11 cellular contexts compared by ENCODE assay signal in the genomic region with DNA sequence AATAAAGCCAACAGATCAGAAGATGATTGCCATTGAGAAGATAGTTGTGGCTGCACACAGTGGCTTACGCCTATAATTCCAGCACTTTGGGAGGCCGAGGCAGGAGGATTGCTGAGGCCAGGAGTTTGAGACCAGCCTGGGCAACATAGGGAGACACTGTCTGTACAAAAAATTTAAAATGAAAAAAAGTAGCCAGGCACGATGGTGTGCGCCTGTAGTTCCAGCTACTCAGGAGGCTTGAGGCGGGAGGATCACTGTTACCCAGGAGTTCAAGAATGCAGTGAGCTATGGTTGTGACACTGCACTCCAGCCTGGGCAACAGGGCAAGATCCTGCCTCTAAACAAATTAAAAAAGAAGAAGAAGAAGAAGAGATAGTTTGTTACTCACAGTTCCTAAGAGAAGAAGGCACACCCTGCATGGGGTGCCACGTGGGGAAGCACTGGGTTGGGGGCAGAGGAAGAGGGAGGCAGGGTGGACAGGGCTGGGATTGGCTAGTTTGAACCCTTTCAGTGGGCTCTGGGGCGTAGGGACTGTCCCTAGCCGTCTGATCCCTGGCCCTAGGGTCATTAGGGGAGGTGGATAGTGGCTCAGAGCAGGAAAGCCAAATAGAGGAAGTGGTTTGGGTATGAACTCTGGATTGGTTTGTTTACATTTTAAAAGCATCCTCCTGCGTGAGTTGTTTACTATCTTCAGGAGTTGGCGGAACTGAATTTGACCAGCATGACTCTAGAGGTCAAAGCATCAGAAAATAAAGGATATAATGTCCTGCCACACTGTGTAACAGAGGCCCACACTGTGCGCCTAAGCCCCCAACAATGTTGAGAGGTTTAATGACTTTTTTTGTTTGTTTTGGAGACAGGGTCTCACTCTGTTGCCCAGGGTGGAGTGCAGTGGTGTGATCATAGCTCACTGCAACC.
DNase-seq lines count a peak whose midpoint lies in the region; ATAC-seq and TF ChIP-seq lines count a peak whose summit lies in the region.
"Had no signal": no experiment of that assay in that cellular context is flagged by ENCODE, and none has a peak within 500 bp of the region (broad histone marks: within the 10 kb centered on the region; RNA-seq: fewer than 3 reads in every experiment).

No MANE protein-coding gene starts in this region.

- no peaks in the 10 kb centered on the region for H3K79me2 ChIP-seq in DND-41 (ENCODE audit: insufficient read depth, low read length)

- no peak overlapping the region for H3K9ac ChIP-seq in DND-41 (ENCODE audit: low read depth, low read length)

- H3K36me3 ChIP-seq in DND-41 (ENCODE audit: insufficient read depth, low read length) (no peaks in the 10 kb centered on the region), mucosa of descending colon (ENCODE audit: low read depth) (no peaks in the 10 kb centered on the region), BE2C (no peaks in the 10 kb centered on the region)
- H3K36me3 ChIP-seq: gastrocnemius medialis had no signal

- intact Hi-C loops in mucosa of descending colon (cut with DNase I, micrococcal nuclease) (no loop called here), left ventricle myocardium superior (cut with micrococcal nuclease) (no loop called here)

- H3K4me3 Mint-ChIP-seq in T-cell: no peak overlapping the region

- peaks cover 0 to 14% (median 8%) of the 10 kb centered on the region in 3 donors for H3K4me1 Mint-ChIP-seq in T-cell

- H4K20me1 ChIP-seq in DND-41 (ENCODE audit: insufficient read depth, low read length): no peaks in the 10 kb centered on the region; the same call in 1 of the 2 replicates

- H3K4me1 ChIP-seq in DND-41 (ENCODE audit: insufficient read depth, low read length): no peaks in the 10 kb centered on the region
- no peaks in the 10 kb centered on the region for H3K4me1 ChIP-seq in mucosa of descending colon (ENCODE audit: low read depth)
- H3K4me1 ChIP-seq in BE2C: peaks cover 4% of the 10 kb centered on the region
- H3K4me1 ChIP-seq: gastrocnemius medialis had no signal

- POLR2A ChIA-PET in T-cell (lab: Charles Lee): no interaction called here

- H2AFZ ChIP-seq in DND-41 (ENCODE audit: low read depth, low read length): no peak overlapping the region

- no peak overlapping the region for H3K27ac ChIP-seq in DND-41 (ENCODE audit: low read length)
- H3K27ac ChIP-seq: gastrocnemius medialis had no signal

- no peaks in the 10 kb centered on the region for H3K36me3 Mint-ChIP-seq in T-cell

- no peak overlapping the region for H3K4me2 ChIP-seq in DND-41 (ENCODE audit: insufficient read depth, low read length)

- CTCF ChIA-PET in T-cell (lab: Charles Lee): interaction anchor here in 1 of 2 donors (0.5 kb wide), 1 partner anchor 714 kb away, joined by 3 read pairs; no protein-coding TSS in a partner anchor

- TF ChIP-seq CTCF in DND-41 (IDR thresholded peaks at IDR 0.05; ENCODE audit: borderline replicate concordance, extremely low read depth, low read length, poor library complexity, severe bottlenecking) (no peak), mucosa of descending colon (IDR thresholded peaks at IDR 0.05) (no peak), BE2C (IDR thresholded peaks at IDR 0.05; ENCODE audit: low read depth, low read length) (no peak)

- H3K27ac Mint-ChIP-seq in T-cell: peak overlapping the region; percentile 66 to 70

- H3K9me3 Mint-ChIP-seq in T-cell: peaks cover 0 to 4% (median 0%) of the 10 kb centered on the region in 3 donors

- H3K9me3 ChIP-seq in DND-41 (ENCODE audit: insufficient read depth, low read length, severe bottlenecking) (no peaks in the 10 kb centered on the region), mucosa of descending colon (no peaks in the 10 kb centered on the region), BE2C (no peaks in the 10 kb centered on the region)
- H3K9me3 ChIP-seq: gastrocnemius medialis had no signal

- ATAC-seq in DND-41 (ENCODE audit: insufficient read depth, low read depth) (peak; percentile 37), HG03175 (IDR thresholded peaks at IDR 0.05; ENCODE audit: unreplicated experiment) (peak; percentile 63), T-cell (replicated peaks in 1 of 4) (no peak), mucosa of descending colon (peak; percentile 69), left ventricle myocardium superior (no peak)
- ATAC-seq: gastrocnemius medialis, Right ventricle myocardium inferior had no signal

- no peaks in the 10 kb centered on the region for H3K27me3 Mint-ChIP-seq in T-cell

- H3K4me3 ChIP-seq in DND-41 (ENCODE audit: low read depth in 1 of 2, low read length in 2 of 2): no peak overlapping the region
- H3K4me3 ChIP-seq in mucosa of descending colon: no peak overlapping the region
- H3K4me3 ChIP-seq in BE2C (ENCODE audit: low read depth, low read length): no peak overlapping the region
- H3K4me3 ChIP-seq: gastrocnemius medialis had no signal

- H3K27me3 ChIP-seq in DND-41 (ENCODE audit: insufficient read depth, low read length, poor library complexity) (no peaks in the 10 kb centered on the region), BE2C (no peaks in the 10 kb centered on the region)
- H3K27me3 ChIP-seq: gastrocnemius medialis had no signal

- DNase-seq in DND-41: no peak
- peak in 1 of 34 experiments; percentile 5 for DNase-seq in T-cell
- DNase-seq in mucosa of descending colon: no peak
- no peak for DNase-seq in BE2C
- DNase-seq in NCI-H2029 treated with DMSO at 0.1 percent for 48 hours (lab: John Stamatoyannopoulos, UW): no peak
- DNase-seq in NCI-H345 treated with DMSO at 0.1 percent for 48 hours (lab: John Stamatoyannopoulos, UW; ENCODE audit: unreplicated experiment): no peak
- DNase-seq in left ventricle myocardium superior: no peak
- DNase-seq: gastrocnemius medialis, NCI-H1048 had no signal

Comparison
In these comparisons a context has a peak if more than half of its experiments do, and no peak if none do; other contexts are left out.
1. ATAC-seq: peak in DND-41 (single experiment), HG03175 (single experiment) and mucosa of descending colon (single experiment); none in T-cell (0 of 4) and left ventricle myocardium superior (single experiment).